Comparison of ENCODE assay signal across 1 cellular context in genomic region chr1:32768110-32768857, GRCh38.
TF ChIP-seq lines count a peak whose summit lies in the region.

No MANE protein-coding gene starts in this region.

TF ChIP-seq in IMR-90, 13 proteins besides CTCF, POLR2A, EP300 and RAD21 (continued from another document):
- TF ChIP-seq ELK1 (IDR thresholded peaks at IDR 0.05; ENCODE audit: borderline replicate concordance, low read depth, low read length) = no peak
- no peak for TF ChIP-seq BHLHE40 (IDR thresholded peaks at IDR 0.05; ENCODE audit: low read depth, low read length)
- TF ChIP-seq RCOR1 (IDR thresholded peaks at IDR 0.05; ENCODE audit: insufficient replicate concordance, low read length) = no peak
- no peak for TF ChIP-seq SMC3 (IDR thresholded peaks at IDR 0.05; ENCODE audit: low read depth, low read length)
- no peak for TF ChIP-seq FOS (IDR thresholded peaks at IDR 0.05; ENCODE audit: low read depth, low read length)
- no peak for TF ChIP-seq CEBPB (IDR thresholded peaks at IDR 0.05; ENCODE audit: low read depth, low read length)
- no peak for TF ChIP-seq CHD1 (IDR thresholded peaks at IDR 0.05; ENCODE audit: low read depth, low read length)
- no peak for TF ChIP-seq MAFK (IDR thresholded peaks at IDR 0.05; ENCODE audit: low read depth, low read length)
- TF ChIP-seq NFE2L2 (IDR thresholded peaks at IDR 0.05; ENCODE audit: low read depth, low read length) = no peak
- TF ChIP-seq USF2 (IDR thresholded peaks at IDR 0.05; ENCODE audit: low read depth, low read length) = no peak
